In the genomic region with DNA sequence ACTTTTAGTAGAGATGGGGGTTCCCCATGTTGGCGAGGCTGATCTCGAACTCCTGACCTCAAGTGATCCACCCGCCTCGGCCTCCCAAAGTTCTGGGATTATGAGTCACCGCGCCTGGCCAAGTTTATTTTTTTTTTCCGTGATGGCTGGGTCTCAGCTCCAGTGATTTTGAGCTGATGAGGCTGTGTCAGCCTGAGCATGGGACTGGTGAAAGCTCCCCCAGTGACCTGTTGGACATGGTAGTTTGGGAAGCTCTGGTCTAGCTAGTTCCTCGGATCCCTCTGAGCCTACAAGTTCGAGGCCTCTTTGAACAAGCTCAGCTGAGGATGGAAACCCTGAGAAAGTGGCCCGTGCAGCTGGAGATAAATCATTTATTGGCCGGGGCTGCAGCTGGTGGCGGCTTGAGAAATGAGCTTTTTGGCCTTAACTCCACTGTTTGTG, we compare ENCODE assay signal across 13 cellular contexts.
DNase-seq lines count a peak whose midpoint lies in the region; ATAC-seq and TF ChIP-seq lines count a peak whose summit lies in the region.
"Had no signal": no experiment of that assay in that cellular context is flagged by ENCODE, and none has a peak within 500 bp of the region (broad histone marks: within the 10 kb centered on the region; RNA-seq: fewer than 3 reads in every experiment).

No MANE protein-coding gene starts in this region.

- H3K79me2 ChIP-seq in mammary epithelial cell (ENCODE audit: insufficient read depth, low read length): peaks cover 48% of the 10 kb centered on the region

- no peak overlapping the region for H2AFZ ChIP-seq in mammary epithelial cell (ENCODE audit: low read depth, low read length)

- no peak for TF ChIP-seq POLR2A in ovary (IDR thresholded peaks at IDR 0.05)

- H3K4me3 ChIP-seq in mammary epithelial cell (replicated peaks in 1 of 3; ENCODE audit: insufficient read depth in 1 of 3, low read depth in 2 of 3, low read length in 3 of 3): no peak overlapping the region
- no peak overlapping the region for H3K4me3 ChIP-seq in ovary

- ATAC-seq in GM21528 (IDR thresholded peaks at IDR 0.05; ENCODE audit: low FRiP score, unreplicated experiment): no peak

- H3K4me2 ChIP-seq in mammary epithelial cell (ENCODE audit: insufficient read depth, low read depth, low read length): no peak overlapping the region

- no peaks in the 10 kb centered on the region for H4K20me1 ChIP-seq in mammary epithelial cell (ENCODE audit: insufficient read depth, low read length)

- intact Hi-C loops in MCF 10A (cut with micrococcal nuclease) (loop anchor here (2.0 kb wide), 1 partner anchor 161 kb away; no protein-coding TSS in a partner anchor), mammary epithelial cell (cut with micrococcal nuclease) (loop anchor here (2.0 kb wide), 1 partner anchor 161 kb away; no protein-coding TSS in a partner anchor), ovary (cut with DNase I) (no loop called here)

- in situ Hi-C loops in mammary epithelial cell (cut with MboI; ENCODE audit: low sequenced_read_pairs in 2 of 2): no loop called here

- peak overlapping the region; percentile 48 for H3K4me3 Mint-ChIP-seq in MCF 10A (ENCODE audit: unreplicated experiment)
- H3K4me3 Mint-ChIP-seq: activated naive CD8-positive, alpha-beta T cell treated with anti-CD3 and anti-CD28 coated beads, Interleukin-2, amount 10 ng/mL, durations not matched to agents 7 days and 5 days; immature natural killer cell; T-helper 2 cell treated with Interferon-gamma antibody and Interleukin-4, amounts not matched to agents 5 μg/mL and 100 μg/mL, for 36 hours had no signal

- H3K9me3 Mint-ChIP-seq in MCF 10A (ENCODE audit: unreplicated experiment): peaks cover 7% of the 10 kb centered on the region
- H3K9me3 Mint-ChIP-seq: immature natural killer cell had no signal

- BruUV-seq in MCF 10A (replicated peaks; lab: Mats Ljungman, UMichigan): no TSS peak
- no TSS peak for BruUV-seq in mammary epithelial cell (replicated peaks; lab: Mats Ljungman, UMichigan)

- POLR2A ChIA-PET in MCF 10A (lab: Yijun Ruan, JAX): interaction anchor here (0.7 to 3.6 kb wide), 7 partner anchors 8 to 1261 kb away, joined by 3 to 30 read pairs (median 6); a partner anchor contains a TSS

- H3K9ac ChIP-seq in mammary epithelial cell (ENCODE audit: insufficient read depth, low read length): no peak overlapping the region

- H3K4me1 ChIP-seq in mammary epithelial cell (ENCODE audit: insufficient read depth, low read length) (peaks cover 37% of the 10 kb centered on the region), ovary (ENCODE audit: insufficient read depth) (peaks cover 25% of the 10 kb centered on the region)

- no peak overlapping the region for H3K27ac ChIP-seq in mammary epithelial cell (ENCODE audit: insufficient read depth, low read depth, low read length)
- H3K27ac ChIP-seq in ovary: peak overlapping the region in 1 of 2 donors; percentile 69
- H3K27ac ChIP-seq: 22Rv1 had no signal

- TF ChIP-seq CTCF in MCF 10A (IDR thresholded peaks at IDR 0.05; ENCODE audit: unreplicated experiment) (no peak), mammary epithelial cell (conservative IDR thresholded peaks at IDR 0.05 in 1 of 2, IDR thresholded peaks at IDR 0.05 in 1 of 2; ENCODE audit: extremely low read depth in 1 of 2, insufficient read depth in 1 of 2, low read depth in 1 of 2, low read length in 2 of 2) (no peak), ovary (IDR thresholded peaks at IDR 0.05) (no peak)

- DNase-seq in MCF 10A (ENCODE audit: unreplicated experiment) (no peak), mammary epithelial cell (no peak), glomerular visceral epithelial cell (ENCODE audit: extremely low spot score) (peak; percentile 43), ovary (peak; percentile 60 to 73 (median 62)), DMS79 treated with DMSO at 0.1 percent for 48 hours (lab: John Stamatoyannopoulos, UW) (no peak), NOMO-1 treated with dmso at 0.1 percent for 144 hours (lab: John Stamatoyannopoulos, UW; ENCODE audit: unreplicated experiment) (no peak), medulla oblongata (ENCODE audit: extremely low spot score) (no peak)
- DNase-seq: activated naive CD8-positive, alpha-beta T cell treated with anti-CD3 and anti-CD28 coated beads, Interleukin-2, amount 10 ng/mL, durations not matched to agents 7 days and 5 days; immature natural killer cell; NK-92 treated with Interleukin-12 subunit alpha and Interleukin-12 subunit beta, amount 100 ng/mL, for 24 hours had no signal

- peaks cover 50% of the 10 kb centered on the region for H3K4me1 Mint-ChIP-seq in MCF 10A (ENCODE audit: insufficient read depth, unreplicated experiment)

- 97% methylated on average over 11 of the region's 12 CpGs for WGBS in mammary epithelial cell (ENCODE audit: low coverage, missing lambda C conversion rate)
- 12 to 13% (median 12%) methylated on average over 12 of the region's 12 CpGs for WGBS in ovary, 3 donors

- peaks cover 9% of the 10 kb centered on the region for H3K9me3 ChIP-seq in mammary epithelial cell (replicated peaks; ENCODE audit: insufficient read depth, low read length)
- H3K9me3 ChIP-seq in ovary: no peaks in the 10 kb centered on the region

- no peaks in the 10 kb centered on the region for H3K27me3 ChIP-seq in mammary epithelial cell (ENCODE audit: insufficient read depth, low read length)
- H3K27me3 ChIP-seq in ovary: no peaks in the 10 kb centered on the region

- CTCF ChIA-PET in MCF 10A (lab: Yijun Ruan, JAX): interaction anchor here (0.6 to 1.2 kb wide), 5 partner anchors 30 to 403 kb away, joined by 3 to 6 read pairs (median 4); no protein-coding TSS in a partner anchor
- CTCF ChIA-PET in mammary epithelial cell (lab: Charles Lee; ENCODE audit: low non-redundant PET): interaction anchor here (0.8 kb wide), 1 partner anchor 143 kb away, joined by 9 read pairs; no protein-coding TSS in a partner anchor

- H3K36me3 ChIP-seq in mammary epithelial cell (ENCODE audit: insufficient read depth, low read length) (no peaks in the 10 kb centered on the region), ovary (no peaks in the 10 kb centered on the region)

- TF ChIP-seq EP300 in ovary (IDR thresholded peaks at IDR 0.05): no peak

- H3K27me3 Mint-ChIP-seq in MCF 10A (ENCODE audit: insufficient read depth, unreplicated experiment): no peaks in the 10 kb centered on the region

- peak overlapping the region; percentile 93 for H3K27ac Mint-ChIP-seq in MCF 10A (ENCODE audit: low read depth, unreplicated experiment)
- H3K27ac Mint-ChIP-seq: activated naive CD8-positive, alpha-beta T cell treated with anti-CD3 and anti-CD28 coated beads, Interleukin-2, amount 10 ng/mL, durations not matched to agents 7 days and 5 days; T-helper 2 cell treated with Interferon-gamma antibody and Interleukin-4, amounts not matched to agents 5 μg/mL and 100 μg/mL, for 36 hours had no signal

- no peaks in the 10 kb centered on the region for H3K36me3 Mint-ChIP-seq in MCF 10A (ENCODE audit: insufficient read depth, unreplicated experiment)
- H3K36me3 Mint-ChIP-seq: immature natural killer cell had no signal

- dilution Hi-C loops in mammary epithelial cell (cut with HindIII; ENCODE audit: low sequenced_read_pairs): no loop called here

Comparison
In these comparisons a context has a peak if more than half of its experiments do, and no peak if none do; other contexts are left out.
1. DNase-seq: peak in glomerular visceral epithelial cell (single experiment) and ovary (5 of 5); none in MCF 10A (single experiment), mammary epithelial cell (single experiment), DMS79 treated with DMSO at 0.1 percent for 48 hours (single experiment), NOMO-1 treated with dmso at 0.1 percent for 144 hours (single experiment) and medulla oblongata (single experiment).
2. intact Hi-C loops: an anchor here in MCF 10A (2.0 kb wide) and mammary epithelial cell (2.0 kb wide); none called in ovary.